Comparison of ENCODE assay signal across 18 cellular contexts in genomic region chr11:76891793-76892192, GRCh38.
"Had no signal": no experiment of that assay in that cellular context is flagged by ENCODE, and none has a peak within 500 bp of the region (broad histone marks: within the 10 kb centered on the region; RNA-seq: fewer than 3 reads in every experiment).

No MANE protein-coding gene starts in this region.

- H3K4me3 ChIP-seq: ovary, right lobe of liver, skin epidermis, suprapubic skin, vagina had no signal

- H3K27me3 ChIP-seq: foreskin keratinocyte, neutrophil, ovary, right lobe of liver, suprapubic skin, vagina had no signal

- H3K9me3 ChIP-seq: neutrophil, ovary, right lobe of liver, suprapubic skin, vagina had no signal

- DNase-seq: activated CD4-positive, alpha-beta memory T cell treated with anti-CD3 and anti-CD28 coated beads for 36 hours; activated CD4-positive, alpha-beta T cell treated with anti-CD3 and anti-CD28 coated beads for 36 hours; activated naive CD4-positive, alpha-beta T cell treated with Interleukin-2 at 50 U/mL for 16 hours; activated naive CD8-positive, alpha-beta T cell treated with anti-CD3 and anti-CD28 coated beads for 36 hours; activated T-cell treated with anti-CD3 and anti-CD28 coated beads, Interleukin-2, amount 50 U/mL, for 48 hours; effector CD8-positive, alpha-beta T cell; foreskin keratinocyte; left cardiac atrium; ovary; right lobe of liver; stimulated activated CD4-positive, alpha-beta T cell treated with anti-CD3 and anti-CD28 coated beads, Interleukin-1b, Interleukin-23, amount 100 ng/mL, for 48 hours; T-helper 9 cell had no signal

- H3K36me3 ChIP-seq: neutrophil, ovary, right lobe of liver, suprapubic skin, vagina had no signal

- ATAC-seq: activated CD4-positive, alpha-beta T cell treated with anti-CD3 and anti-CD28 coated beads for 36 hours; foreskin keratinocyte; left cardiac atrium; natural killer cell treated with Interleukin-12 subunit alpha and Interleukin-12 subunit beta and Interleukin-15 and Interleukin-18, amount 100 ng/mL, for 72 hours; right lobe of liver; WTC11 had no signal

- H3K4me1 ChIP-seq: right lobe of liver, suprapubic skin, vagina had no signal

- H3K27ac ChIP-seq: foreskin keratinocyte, neutrophil, ovary, right lobe of liver, skin epidermis, suprapubic skin, vagina had no signal
